Comparison of ENCODE assay signal across 2 cellular contexts in the genomic region with DNA sequence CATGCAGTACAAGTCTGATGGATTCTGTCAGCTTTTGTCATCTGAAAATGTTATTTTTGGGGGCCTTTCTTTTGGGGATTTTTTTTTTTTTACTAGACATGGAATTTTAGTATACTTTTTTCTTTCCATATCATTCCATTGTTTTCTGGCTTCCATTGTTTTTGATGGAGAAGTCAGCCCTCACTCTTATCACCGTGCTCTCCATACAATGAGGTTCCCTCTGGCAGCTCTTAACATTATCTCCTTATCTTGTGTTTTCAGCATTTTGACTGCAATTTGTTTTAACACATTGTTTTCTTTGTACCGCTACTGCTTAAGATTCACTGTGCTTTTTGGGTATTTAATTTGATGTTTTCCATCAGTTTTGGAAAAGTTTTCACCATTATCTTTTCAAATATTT.
TF ChIP-seq lines count a peak whose summit lies in the region.

No MANE protein-coding gene starts in this region.

TF ChIP-seq in HEK293, 187 proteins besides CTCF, POLR2A, EP300 and RAD21 (continued from another document):
- TF ChIP-seq, protein P1, sequence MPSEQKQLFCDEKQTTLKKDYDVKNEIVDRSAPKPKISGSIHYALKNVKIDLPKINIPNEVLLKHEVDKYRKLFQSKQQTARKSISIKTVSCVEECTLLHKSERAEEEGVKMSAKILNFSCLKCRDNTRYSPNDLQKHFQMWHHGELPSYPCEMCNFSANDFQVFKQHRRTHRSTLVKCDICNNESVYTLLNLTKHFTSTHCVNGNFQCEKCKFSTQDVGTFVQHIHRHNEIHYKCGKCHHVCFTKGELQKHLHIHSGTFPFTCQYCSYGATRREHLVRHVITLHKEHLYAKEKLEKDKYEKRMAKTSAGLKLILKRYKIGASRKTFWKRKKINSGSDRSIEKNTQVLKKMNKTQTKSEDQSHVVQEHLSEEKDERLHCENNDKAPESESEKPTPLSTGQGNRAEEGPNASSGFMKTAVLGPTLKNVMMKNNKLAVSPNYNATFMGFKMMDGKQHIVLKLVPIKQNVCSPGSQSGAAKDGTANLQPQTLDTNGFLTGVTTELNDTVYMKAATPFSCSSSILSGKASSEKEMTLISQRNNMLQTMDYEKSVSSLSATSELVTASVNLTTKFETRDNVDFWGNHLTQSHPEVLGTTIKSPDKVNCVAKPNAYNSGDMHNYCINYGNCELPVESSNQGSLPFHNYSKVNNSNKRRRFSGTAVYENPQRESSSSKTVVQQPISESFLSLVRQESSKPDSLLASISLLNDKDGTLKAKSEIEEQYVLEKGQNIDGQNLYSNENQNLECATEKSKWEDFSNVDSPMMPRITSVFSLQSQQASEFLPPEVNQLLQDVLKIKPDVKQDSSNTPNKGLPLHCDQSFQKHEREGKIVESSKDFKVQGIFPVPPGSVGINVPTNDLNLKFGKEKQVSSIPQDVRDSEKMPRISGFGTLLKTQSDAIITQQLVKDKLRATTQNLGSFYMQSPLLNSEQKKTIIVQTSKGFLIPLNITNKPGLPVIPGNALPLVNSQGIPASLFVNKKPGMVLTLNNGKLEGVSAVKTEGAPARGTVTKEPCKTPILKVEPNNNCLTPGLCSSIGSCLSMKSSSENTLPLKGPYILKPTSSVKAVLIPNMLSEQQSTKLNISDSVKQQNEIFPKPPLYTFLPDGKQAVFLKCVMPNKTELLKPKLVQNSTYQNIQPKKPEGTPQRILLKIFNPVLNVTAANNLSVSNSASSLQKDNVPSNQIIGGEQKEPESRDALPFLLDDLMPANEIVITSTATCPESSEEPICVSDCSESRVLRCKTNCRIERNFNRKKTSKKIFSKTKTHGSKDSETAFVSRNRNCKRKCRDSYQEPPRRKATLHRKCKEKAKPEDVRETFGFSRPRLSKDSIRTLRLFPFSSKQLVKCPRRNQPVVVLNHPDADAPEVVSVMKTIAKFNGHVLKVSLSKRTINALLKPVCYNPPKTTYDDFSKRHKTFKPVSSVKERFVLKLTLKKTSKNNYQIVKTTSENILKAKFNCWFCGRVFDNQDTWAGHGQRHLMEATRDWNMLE (tag by site-specific recombination; conservative IDR thresholded peaks at IDR 0.05; ENCODE audit: low read depth), result no peak
- TF ChIP-seq ZNF169 (tag by site-specific recombination; IDR thresholded peaks at IDR 0.05), result no peak
- no peak for TF ChIP-seq ZNF510 (tag by site-specific recombination; IDR thresholded peaks at IDR 0.05; ENCODE audit: insufficient replicate concordance)
- TF ChIP-seq ZNF521 (tag by site-specific recombination; IDR thresholded peaks at IDR 0.05), result no peak
- TF ChIP-seq, protein P2, sequence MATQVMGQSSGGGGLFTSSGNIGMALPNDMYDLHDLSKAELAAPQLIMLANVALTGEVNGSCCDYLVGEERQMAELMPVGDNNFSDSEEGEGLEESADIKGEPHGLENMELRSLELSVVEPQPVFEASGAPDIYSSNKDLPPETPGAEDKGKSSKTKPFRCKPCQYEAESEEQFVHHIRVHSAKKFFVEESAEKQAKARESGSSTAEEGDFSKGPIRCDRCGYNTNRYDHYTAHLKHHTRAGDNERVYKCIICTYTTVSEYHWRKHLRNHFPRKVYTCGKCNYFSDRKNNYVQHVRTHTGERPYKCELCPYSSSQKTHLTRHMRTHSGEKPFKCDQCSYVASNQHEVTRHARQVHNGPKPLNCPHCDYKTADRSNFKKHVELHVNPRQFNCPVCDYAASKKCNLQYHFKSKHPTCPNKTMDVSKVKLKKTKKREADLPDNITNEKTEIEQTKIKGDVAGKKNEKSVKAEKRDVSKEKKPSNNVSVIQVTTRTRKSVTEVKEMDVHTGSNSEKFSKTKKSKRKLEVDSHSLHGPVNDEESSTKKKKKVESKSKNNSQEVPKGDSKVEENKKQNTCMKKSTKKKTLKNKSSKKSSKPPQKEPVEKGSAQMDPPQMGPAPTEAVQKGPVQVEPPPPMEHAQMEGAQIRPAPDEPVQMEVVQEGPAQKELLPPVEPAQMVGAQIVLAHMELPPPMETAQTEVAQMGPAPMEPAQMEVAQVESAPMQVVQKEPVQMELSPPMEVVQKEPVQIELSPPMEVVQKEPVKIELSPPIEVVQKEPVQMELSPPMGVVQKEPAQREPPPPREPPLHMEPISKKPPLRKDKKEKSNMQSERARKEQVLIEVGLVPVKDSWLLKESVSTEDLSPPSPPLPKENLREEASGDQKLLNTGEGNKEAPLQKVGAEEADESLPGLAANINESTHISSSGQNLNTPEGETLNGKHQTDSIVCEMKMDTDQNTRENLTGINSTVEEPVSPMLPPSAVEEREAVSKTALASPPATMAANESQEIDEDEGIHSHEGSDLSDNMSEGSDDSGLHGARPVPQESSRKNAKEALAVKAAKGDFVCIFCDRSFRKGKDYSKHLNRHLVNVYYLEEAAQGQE (tag by site-specific recombination; IDR thresholded peaks at IDR 0.05), result no peak
- peak; percentile 28 for TF ChIP-seq SETDB1 (IDR thresholded peaks at IDR 0.05; ENCODE audit: insufficient read length, low read length)
- no peak for TF ChIP-seq SP2 (tag by site-specific recombination; IDR thresholded peaks at IDR 0.05)
- no peak for TF ChIP-seq ZNF501 (tag by site-specific recombination; IDR thresholded peaks at IDR 0.05)
- peak; percentile 78; the same call in 1 of the 2 replicates for TF ChIP-seq TRIM28 (IDR thresholded peaks at IDR 0.05; ENCODE audit: borderline replicate concordance, low read length)
- TF ChIP-seq ZNF175 (tag by site-specific recombination; IDR thresholded peaks at IDR 0.05), result no peak
- TF ChIP-seq ZEB2 (tag by site-specific recombination; IDR thresholded peaks at IDR 0.05), result no peak
- TF ChIP-seq ZNF596 (tag by site-specific recombination; IDR thresholded peaks at IDR 0.05), result no peak
- TF ChIP-seq REPIN1 (tag by site-specific recombination; IDR thresholded peaks at IDR 0.05; ENCODE audit: low read depth), result no peak
- no peak for TF ChIP-seq ZNF174 (tag by site-specific recombination; IDR thresholded peaks at IDR 0.05)
- TF ChIP-seq ZNF366 (tag by site-specific recombination; conservative IDR thresholded peaks at IDR 0.05), result no peak
- TF ChIP-seq ZNF558 (tag by site-specific recombination; IDR thresholded peaks at IDR 0.05), result no peak
- no peak for TF ChIP-seq ZNF621 (tag by site-specific recombination; IDR thresholded peaks at IDR 0.05)
TF ChIP-seq in HEK293: peak in this region for 2.

TF ChIP-seq in WTC11, 78 proteins besides CTCF, POLR2A, EP300 and RAD21 (continued from another document):
- peak; percentile 81 for TF ChIP-seq ZNF317 (CRISPR knock-in tag; IDR thresholded peaks at IDR 0.05; ENCODE audit: borderline replicate concordance, low read depth)
- TF ChIP-seq JAZF1 (CRISPR knock-in tag; IDR thresholded peaks at IDR 0.05), result no peak
